Comparison of ENCODE assay signal across 35 cellular contexts in the genomic region with DNA sequence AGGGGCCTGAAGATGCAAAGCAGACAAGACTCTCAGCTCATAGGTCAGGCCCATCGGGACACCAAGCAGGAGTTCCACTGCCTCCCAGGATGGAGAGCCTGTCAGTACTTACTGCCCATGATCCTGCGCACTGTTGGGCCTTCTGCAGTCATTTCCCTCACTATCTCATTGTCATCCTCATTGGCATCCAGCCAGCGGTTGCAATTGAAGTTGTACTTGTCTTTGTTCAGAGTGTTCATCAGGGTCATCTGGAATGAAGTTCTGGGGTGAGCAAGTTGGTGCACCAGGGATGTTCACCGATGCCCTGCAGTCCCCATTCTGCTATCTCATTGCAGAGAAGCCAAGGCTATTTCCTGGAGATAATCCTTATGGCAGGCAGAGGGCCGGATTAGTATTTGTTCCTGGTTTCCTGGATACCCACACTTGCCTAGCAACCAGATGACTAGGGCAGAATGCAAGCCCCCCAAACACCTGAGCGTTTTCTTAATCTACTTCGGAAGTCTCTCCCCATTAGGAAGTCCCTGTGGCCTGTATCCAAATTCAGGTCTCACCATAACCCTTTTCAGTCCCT.
DNase-seq lines count a peak whose midpoint lies in the region; ATAC-seq, FAIRE-seq and TF ChIP-seq lines count a peak whose summit lies in the region.
"Had no signal": no experiment of that assay in that cellular context is flagged by ENCODE, and none has a peak within 500 bp of the region (broad histone marks: within the 10 kb centered on the region; RNA-seq: fewer than 3 reads in every experiment).

No MANE protein-coding gene starts in this region.

- H3K79me1 ChIP-seq in H1 (ENCODE audit: low read depth, low read length): no peaks in the 10 kb centered on the region

- no peaks in the 10 kb centered on the region for H3K36me3 ChIP-seq in H1 (ENCODE audit: control insufficient read depth in 2 of 4, insufficient read depth in 4 of 4, low read length in 3 of 4)
- H3K36me3 ChIP-seq: BLaER1, gastrocnemius medialis, lower lobe of right lung, sigmoid colon, SJCRH30, stomach, uterus had no signal

- FAIRE-seq in A549 (lab: Jason Lieb, UNC) (no peak), D721Med (lab: Jason Lieb, UNC) (peak; percentile 85), H1 (lab: Jason Lieb, UNC) (no peak), urothelium cell line (lab: Jason Lieb, UNC) (no peak)
- FAIRE-seq: astrocyte, endometrium had no signal

- TF ChIP-seq EP300 in A549 (IDR thresholded peaks at IDR 0.05) (no peak), H1 (IDR thresholded peaks at IDR 0.05; ENCODE audit: borderline replicate concordance in 1 of 2, low read depth in 2 of 2, low read length in 2 of 2) (no peak)

- H4K8ac ChIP-seq in H1 (ENCODE audit: extremely low read depth, insufficient read depth, low read length): no peak overlapping the region

- TF ChIP-seq RAD21 in A549 (conservative IDR thresholded peaks at IDR 0.05 in 1 of 2, IDR thresholded peaks at IDR 0.05 in 1 of 2) (no peak), H1 (IDR thresholded peaks at IDR 0.05 in 1 of 2, conservative IDR thresholded peaks at IDR 0.05 in 1 of 2; ENCODE audit: low read depth in 2 of 2, low read length in 2 of 2) (no peak)

- H3K27ac ChIP-seq in A549: no peak overlapping the region
- H3K27ac ChIP-seq in H1 (ENCODE audit: low read depth, low read length): no peak overlapping the region
- H3K27ac ChIP-seq: BLaER1, dorsolateral prefrontal cortex, gastrocnemius medialis, GM23248, lower lobe of right lung, psoas muscle, sigmoid colon, SJCRH30, stomach, uterus had no signal

- H3K4me1 ChIP-seq in A549 (no peaks in the 10 kb centered on the region), H1 (replicated peaks in 1 of 4; ENCODE audit: control insufficient read depth in 3 of 4, insufficient read depth in 4 of 4, low read length in 3 of 4) (no peaks in the 10 kb centered on the region)
- H3K4me1 ChIP-seq: gastrocnemius medialis, lower lobe of right lung, psoas muscle, sigmoid colon, uterus had no signal

- H3K9me3 ChIP-seq in A549 (no peaks in the 10 kb centered on the region), H1 (ENCODE audit: insufficient read depth in 2 of 2, low read depth in 1 of 2, low read length in 1 of 2) (no peaks in the 10 kb centered on the region)
- H3K9me3 ChIP-seq: BLaER1, gastrocnemius medialis, lower lobe of right lung, psoas muscle, sigmoid colon, SJCRH30, stomach, uterus had no signal

- no peak overlapping the region for H2BK5ac ChIP-seq in H1 (ENCODE audit: low read depth, low read length)

- H2BK15ac ChIP-seq in H1 (ENCODE audit: low read length): no peak overlapping the region

- WGBS in A549 (ENCODE audit: missing lambda C conversion rate): 38% methylated on average over 7 of the region's 7 CpGs
- 90% methylated on average over 7 of the region's 7 CpGs; no CpG with 5 or more reads in 1 of the 2 experiments for WGBS in H1 (ENCODE audit: extremely low coverage in 1 of 2, insufficient coverage in 1 of 2, insufficient read length in 1 of 2, insufficient replicate concordance in 2 of 2, low coverage in 1 of 2, low lambda C conversion rate in 2 of 2, missing lambda C conversion rate in 1 of 2), 2 experiments

- CTCF ChIA-PET in A549 (lab: Yijun Ruan, JAX): no interaction called here
- CTCF ChIA-PET in H1 (lab: Charles Lee; ENCODE audit: partially characterized antibody): interaction anchor here (1.5 kb wide), 1 partner anchor 12 kb away, joined by 3 read pairs; no protein-coding TSS in a partner anchor

- no peak overlapping the region for H4K91ac ChIP-seq in H1 (replicated peaks; ENCODE audit: insufficient read length, low read length)

- H2BK20ac ChIP-seq in H1 (ENCODE audit: low read length): no peak overlapping the region

- no peak overlapping the region for H2AK5ac ChIP-seq in H1 (ENCODE audit: low read depth, low read length)

- no peak overlapping the region for H3K4ac ChIP-seq in H1 (replicated peaks; ENCODE audit: insufficient read length, low read depth, low read length)

- POLR2A ChIA-PET in A549 (lab: Yijun Ruan, JAX): no interaction called here
- POLR2A ChIA-PET in H1 (lab: Charles Lee; ENCODE audit: partially characterized antibody): no interaction called here

- no peak overlapping the region for H3K18ac ChIP-seq in H1 (ENCODE audit: extremely low read depth, low read length)

- H3K56ac ChIP-seq in H1 (replicated peaks; ENCODE audit: insufficient read length, low read depth, low read length): no peak overlapping the region

- no peak overlapping the region for H4K5ac ChIP-seq in H1 (ENCODE audit: insufficient read length, low read depth, low read length)

- no peaks in the 10 kb centered on the region for H4K20me1 ChIP-seq in H1 (replicated peaks in 1 of 2; ENCODE audit: control insufficient read depth in 1 of 2, insufficient read depth in 2 of 2, low read length in 2 of 2)
- H4K20me1 ChIP-seq: BLaER1 had no signal

- TF ChIP-seq POLR2A in A549 (IDR thresholded peaks at IDR 0.05; ENCODE audit: low read length): no peak
- no peak for TF ChIP-seq POLR2A in H1 (IDR thresholded peaks at IDR 0.05; ENCODE audit: control extremely low read depth in 1 of 2, low read depth in 2 of 2, low read length in 2 of 2)

- no peak for DNase-seq in A549 (ENCODE audit: low read depth in 1 of 2, low spot score in 1 of 2)
- DNase-seq in D721Med (ENCODE audit: insufficient read length, low spot score): no peak
- DNase-seq in UCSD-AML1 (lab: John Stamatoyannopoulos, UW; ENCODE audit: unreplicated experiment): peak; percentile 37
- DNase-seq in H1 (ENCODE audit: low read depth in 1 of 2, low spot score in 2 of 2): no peak
- no peak for DNase-seq in cerebellar nuclear complex (lab: John Stamatoyannopoulos, UW)
- no peak for DNase-seq in activated naive CD4-positive, alpha-beta T cell treated with Interleukin-2 at 50 U/mL for 16 hours
- DNase-seq in urothelium cell line (ENCODE audit: low spot score): no peak
- DNase-seq: activated CD4-positive, alpha-beta T cell treated with anti-CD3 and anti-CD28 coated beads, Interleukin-2, amount 50 U/mL, for 1 hour; activated CD4-positive, CD25-positive, alpha-beta regulatory T cell; activated gamma-delta T cell treated with Interleukin-2 at 50 U/mL for 16 hours; activated T-cell treated with anti-CD3 and anti-CD28 coated beads, Interleukin-2, amount 50 U/mL, for 1 hour; DMS79 treated with DMSO at 0.1 percent for 48 hours; dorsolateral prefrontal cortex; gastrocnemius medialis; GDM1; GM23248; hippocampal formation; lower lobe of right lung; natural killer cell; NCI-H1694; NCI-H2171 treated with DMSO at 0.1 percent for 48 hours; NCI-H526; occipital lobe; psoas muscle; RPMI8226; sigmoid colon; stimulated activated CD4-positive, alpha-beta T cell treated with anti-CD3 and anti-CD28 coated beads, Interleukin-12 subunit alpha, Interleukin-12 subunit beta, amount 100 ng/mL, for 4 hours; stimulated activated CD4-positive, alpha-beta T cell treated with anti-CD3 and anti-CD28 coated beads, Interleukin-2, amount 100 ng/mL, for 48 hours; stomach; SW 1271; uterus had no signal

- no peak overlapping the region for H2BK12ac ChIP-seq in H1 (ENCODE audit: low read depth, low read length)

- H3K9ac ChIP-seq in H1 (replicated peaks in 1 of 4; ENCODE audit: extremely low read depth in 1 of 4, low read depth in 3 of 4, low read length in 3 of 4): no peak overlapping the region
- H3K9ac ChIP-seq: BLaER1, GM23248 had no signal

- no peaks in the 10 kb centered on the region for H3K23me2 ChIP-seq in H1 (ENCODE audit: low read depth, low read length)

- H3K4me2 ChIP-seq in A549 (no peak overlapping the region), H1 (ENCODE audit: insufficient read depth in 1 of 2, low read depth in 2 of 2, low read length in 2 of 2) (no peak overlapping the region)
- H3K4me2 ChIP-seq: BLaER1 had no signal

- no peak for TF ChIP-seq CTCF in A549 (IDR thresholded peaks at IDR 0.05)
- no peak for TF ChIP-seq CTCF in D721Med (IDR thresholded peaks at IDR 0.05; ENCODE audit: insufficient read depth, missing control alignments)
- TF ChIP-seq CTCF in H1 (IDR thresholded peaks at IDR 0.05; ENCODE audit: control extremely low read depth in 1 of 3, insufficient read depth in 1 of 3, low read depth in 1 of 3, low read length in 3 of 3): no peak

- no peak overlapping the region for H3K14ac ChIP-seq in H1 (ENCODE audit: insufficient read length)

- H3K4me3 ChIP-seq in A549: no peak overlapping the region
- H3K4me3 ChIP-seq in H1 (ENCODE audit: extremely low read depth in 1 of 4, insufficient read depth in 2 of 4, low read depth in 3 of 4, low read length in 4 of 4): no peak overlapping the region
- H3K4me3 ChIP-seq: BLaER1, dorsolateral prefrontal cortex, gastrocnemius medialis, GM23248, lower lobe of right lung, psoas muscle, sigmoid colon, SJCRH30, stomach, uterus had no signal

- ATAC-seq in A549: no peak
- ATAC-seq: gastrocnemius medialis, lower lobe of right lung, natural killer cell, psoas muscle had no signal

- H3K27me3 ChIP-seq in H1 (replicated peaks in 1 of 4; ENCODE audit: control insufficient read depth in 3 of 4, extremely low read depth in 1 of 4, insufficient read depth in 3 of 4, low read length in 3 of 4): no peaks in the 10 kb centered on the region
- H3K27me3 ChIP-seq: BLaER1, dorsolateral prefrontal cortex, gastrocnemius medialis, sigmoid colon, SJCRH30, stomach, uterus had no signal

- H2BK120ac ChIP-seq in H1 (replicated peaks; ENCODE audit: low read depth, low read length): no peak overlapping the region

- H3K23ac ChIP-seq in H1 (ENCODE audit: insufficient read length): no peak overlapping the region

- H2AFZ ChIP-seq in H1 (ENCODE audit: low read length): no peak overlapping the region
- H2AFZ ChIP-seq: GM23248 had no signal

- no peaks in the 10 kb centered on the region for H3K79me2 ChIP-seq in H1 (ENCODE audit: control insufficient read depth in 1 of 2, insufficient read depth in 2 of 2, low read length in 2 of 2)

TF ChIP-seq in A549, 52 proteins besides CTCF, POLR2A, EP300 and RAD21:
- TF ChIP-seq RFX5 (IDR thresholded peaks at IDR 0.05) (peak; percentile 34; the same call in 1 of the 2 replicates), TFCP2L1 (CRISPR knock-in tag; IDR thresholded peaks at IDR 0.05) (no peak)
- TF ChIP-seq, protein P1, sequence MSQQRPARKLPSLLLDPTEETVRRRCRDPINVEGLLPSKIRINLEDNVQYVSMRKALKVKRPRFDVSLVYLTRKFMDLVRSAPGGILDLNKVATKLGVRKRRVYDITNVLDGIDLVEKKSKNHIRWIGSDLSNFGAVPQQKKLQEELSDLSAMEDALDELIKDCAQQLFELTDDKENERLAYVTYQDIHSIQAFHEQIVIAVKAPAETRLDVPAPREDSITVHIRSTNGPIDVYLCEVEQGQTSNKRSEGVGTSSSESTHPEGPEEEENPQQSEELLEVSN (IDR thresholded peaks at IDR 0.05; ENCODE audit: borderline replicate concordance, low read depth): no peak

TF ChIP-seq in H1, 55 proteins besides CTCF, POLR2A, EP300 and RAD21:
- TF ChIP-seq, protein P2, sequence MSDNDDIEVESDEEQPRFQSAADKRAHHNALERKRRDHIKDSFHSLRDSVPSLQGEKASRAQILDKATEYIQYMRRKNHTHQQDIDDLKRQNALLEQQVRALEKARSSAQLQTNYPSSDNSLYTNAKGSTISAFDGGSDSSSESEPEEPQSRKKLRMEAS (IDR thresholded peaks at IDR 0.05): no peak
- peak; percentile 71; the same call in 1 of the 2 replicates for TF ChIP-seq RFX5 (IDR thresholded peaks at IDR 0.05; ENCODE audit: borderline replicate concordance, low read depth, low read length)
